ENCODE assay signal across 14 cellular contexts in genomic region chr1:107250169-107250568, GRCh38.
DNase-seq lines count a peak whose midpoint lies in the region; ATAC-seq, FAIRE-seq and TF ChIP-seq lines count a peak whose summit lies in the region.
"Had no signal": no experiment of that assay in that cellular context is flagged by ENCODE, and none has a peak within 500 bp of the region (broad histone marks: within the 10 kb centered on the region; RNA-seq: fewer than 3 reads in every experiment).

No MANE protein-coding gene starts in this region.

- H4K20me1 ChIP-seq in hepatocyte (ENCODE audit: insufficient read depth, poor library complexity, severe bottlenecking): no peaks in the 10 kb centered on the region

- no peak overlapping the region for H3K4me2 ChIP-seq in hepatocyte

- H3K36me3 Mint-ChIP-seq in endothelial cell (ENCODE audit: low read depth, unreplicated experiment): no peaks in the 10 kb centered on the region

- 100% methylated on average over 1 of the region's 1 CpG for WGBS in hepatocyte (ENCODE audit: low lambda C conversion rate, missing lambda C conversion rate)

- peaks cover 23% of the 10 kb centered on the region for H3K4me1 Mint-ChIP-seq in endothelial cell (ENCODE audit: unreplicated experiment)
- H3K4me1 Mint-ChIP-seq: central memory CD8-positive, alpha-beta T cell had no signal

- no peaks in the 10 kb centered on the region for H3K9me3 Mint-ChIP-seq in endothelial cell (ENCODE audit: unreplicated experiment)
- H3K9me3 Mint-ChIP-seq: central memory CD8-positive, alpha-beta T cell; stimulated activated naive CD8-positive, alpha-beta T cell treated with anti-CD3 and anti-CD28 coated beads, Interleukin-15, Interleukin-2, amounts not matched to agents 100 ng/mL and 50 ng/mL, for 24 hours had no signal

- no peaks in the 10 kb centered on the region for H3K9me3 ChIP-seq in hepatocyte (ENCODE audit: low read depth)

- H3K9me2 ChIP-seq in hepatocyte (replicated peaks; ENCODE audit: insufficient read depth): no peaks in the 10 kb centered on the region

- no peaks in the 10 kb centered on the region for H3K36me3 ChIP-seq in hepatocyte (replicated peaks; ENCODE audit: insufficient read depth, low read depth)

- H3K27me3 ChIP-seq in hepatocyte: no peaks in the 10 kb centered on the region

- ATAC-seq in GM21825 (IDR thresholded peaks at IDR 0.05; ENCODE audit: unreplicated experiment): peak; percentile 45

- peak; percentile 49 for DNase-seq in DMS153 (lab: John Stamatoyannopoulos, UW)
- peak; percentile 71 for DNase-seq in NCI-H226
- DNase-seq in endothelial cell (ENCODE audit: low spot score): no peak
- no peak for DNase-seq in T-helper 2 cell
- no peak for DNase-seq in hepatocyte (ENCODE audit: low spot score)
- DNase-seq in caudate nucleus (lab: John Stamatoyannopoulos, UW): no peak
- no peak for DNase-seq in HTR-8/SVneo (ENCODE audit: insufficient read length, low spot score)
- DNase-seq: activated CD8-positive, alpha-beta memory T cell treated with anti-CD3 and anti-CD28 coated beads for 24 hours; activated naive CD4-positive, alpha-beta T cell; stimulated activated CD4-positive, alpha-beta T cell treated with anti-CD3 and anti-CD28 coated beads, Interleukin-4, amount 100 ng/mL, for 1 hour; T1000 had no signal

- H3K27ac Mint-ChIP-seq in endothelial cell (ENCODE audit: unreplicated experiment): peak overlapping the region; percentile 58
- H3K27ac Mint-ChIP-seq: stimulated activated naive CD8-positive, alpha-beta T cell treated with anti-CD3 and anti-CD28 coated beads, Interleukin-15, Interleukin-2, amounts not matched to agents 100 ng/mL and 50 ng/mL, for 24 hours had no signal

- H3K27ac ChIP-seq in hepatocyte: no peak overlapping the region
- no peak overlapping the region for H3K27ac ChIP-seq in caudate nucleus (ENCODE audit: low read depth, low read length)

- TF ChIP-seq CTCF in endothelial cell (IDR thresholded peaks at IDR 0.05; ENCODE audit: unreplicated experiment): no peak
- TF ChIP-seq CTCF in hepatocyte (IDR thresholded peaks at IDR 0.05; ENCODE audit: poor library complexity): no peak

- no peaks in the 10 kb centered on the region for H3K79me2 ChIP-seq in hepatocyte

- no peak overlapping the region for H3K4me3 Mint-ChIP-seq in endothelial cell (ENCODE audit: unreplicated experiment)
- H3K4me3 Mint-ChIP-seq: central memory CD8-positive, alpha-beta T cell; stimulated activated naive CD8-positive, alpha-beta T cell treated with anti-CD3 and anti-CD28 coated beads, Interleukin-15, Interleukin-2, amounts not matched to agents 100 ng/mL and 50 ng/mL, for 24 hours had no signal

- no peaks in the 10 kb centered on the region for H3K4me1 ChIP-seq in hepatocyte (ENCODE audit: insufficient read depth)

- H2AFZ ChIP-seq in hepatocyte: no peak overlapping the region

- FAIRE-seq in HTR-8/SVneo (lab: Jason Lieb, UNC): no peak

- no peak overlapping the region for H3K4me3 ChIP-seq in hepatocyte

- H3K27me3 Mint-ChIP-seq in endothelial cell (ENCODE audit: unreplicated experiment): no peaks in the 10 kb centered on the region

Comparison
In these comparisons a context has a peak if more than half of its experiments do, and no peak if none do; other contexts are left out.
1. DNase-seq: peak in DMS153 (single experiment) and NCI-H226 (single experiment); none in endothelial cell (single experiment), T-helper 2 cell (0 of 5), hepatocyte (single experiment), caudate nucleus (0 of 61) and HTR-8/SVneo (single experiment).